ENCODE assay signal across 19 cellular contexts in genomic region chr10:57624856-57625592, GRCh38.
A peak's percentile ranks its signal among the peaks of the same experiment; 100 is the strongest.
DNase-seq lines count a peak whose midpoint lies in the region; ATAC-seq and TF ChIP-seq lines count a peak whose summit lies in the region.
"Had no signal": no experiment of that assay in that cellular context is flagged by ENCODE, and none has a peak within 500 bp of the region (broad histone marks: within the 10 kb centered on the region; RNA-seq: fewer than 3 reads in every experiment).

No MANE protein-coding gene starts in this region.

- H4K20me1 ChIP-seq in SK-N-SH (ENCODE audit: insufficient read depth) (no peaks in the 10 kb centered on the region), mammary epithelial cell (ENCODE audit: insufficient read depth, low read length) (no peaks in the 10 kb centered on the region)

- no peak for TF ChIP-seq RAD21 in SK-N-SH (IDR thresholded peaks at IDR 0.05; ENCODE audit: low read length)

- POLR2A ChIA-PET in SK-N-SH (lab: Yijun Ruan, JAX): no interaction called here

- WGBS in SK-N-SH (ENCODE audit: low lambda C conversion rate): 50% methylated on average over 5 of the region's 5 CpGs
- WGBS in mammary epithelial cell (ENCODE audit: low coverage, missing lambda C conversion rate): 70% methylated on average over 5 of the region's 5 CpGs
- 100% methylated on average over 1 of the region's 5 CpGs for WGBS in mesendoderm (ENCODE audit: extremely low coverage, insufficient coverage, low lambda C conversion rate)

- H2BK5ac ChIP-seq in mesendoderm (ENCODE audit: low read length): no peak overlapping the region

- H2AFZ ChIP-seq in SK-N-SH (ENCODE audit: low read depth) (no peak overlapping the region), mammary epithelial cell (ENCODE audit: low read depth, low read length) (no peak overlapping the region)
- H2AFZ ChIP-seq: PC-9 had no signal

- no peak for DNase-seq in SK-N-SH
- DNase-seq in mammary epithelial cell: peak; percentile 3
- peak; percentile 42 for DNase-seq in mesendoderm
- DNase-seq in NCI-H82 (lab: John Stamatoyannopoulos, UW): no peak
- no peak for DNase-seq in stimulated activated naive CD4-positive, alpha-beta T cell treated with Interleukin-2 at 50 U/mL for 16 hours (lab: John Stamatoyannopoulos, UW)
- no peak for DNase-seq in osteocyte (ENCODE audit: extremely low spot score, unreplicated experiment)
- DNase-seq: AML-193, DMS79, H9, NCI-H187, NCI-H345, NCI-H524 treated with DMSO at 0.1 percent for 48 hours, PC-9 had no signal

- H4K5ac ChIP-seq in mesendoderm (ENCODE audit: low read length): no peak overlapping the region

- H3K56ac ChIP-seq in mesendoderm (ENCODE audit: low read length): peak overlapping the region; percentile 35

- no peak overlapping the region for H3K23ac ChIP-seq in mesendoderm (ENCODE audit: low read length)

- no peaks in the 10 kb centered on the region for H3K36me3 ChIP-seq in SK-N-SH (replicated peaks in 1 of 2; ENCODE audit: control insufficient read depth in 1 of 2, insufficient read depth in 2 of 2, low read length in 1 of 2)
- H3K36me3 ChIP-seq in mammary epithelial cell (ENCODE audit: insufficient read depth, low read length): no peaks in the 10 kb centered on the region
- no peaks in the 10 kb centered on the region for H3K36me3 ChIP-seq in mesendoderm (ENCODE audit: control insufficient read depth, insufficient read depth, low read length)
- H3K36me3 ChIP-seq: SJSA1 had no signal

- ATAC-seq in SK-N-SH treated with all-trans-retinoic acid at 6 μM for 48 hours (no peak), GM18867 (IDR thresholded peaks at IDR 0.05; ENCODE audit: unreplicated experiment) (no peak)
- ATAC-seq: K562 had no signal

- H3K4me2 ChIP-seq in SK-N-SH: no peak overlapping the region
- H3K4me2 ChIP-seq in mammary epithelial cell (ENCODE audit: insufficient read depth, low read depth, low read length): no peak overlapping the region
- H3K4me2 ChIP-seq in mesendoderm (ENCODE audit: low read length): no peak overlapping the region
- H3K4me2 ChIP-seq: PC-9 had no signal

- no peaks in the 10 kb centered on the region for H3K9me3 ChIP-seq in SK-N-SH
- H3K9me3 ChIP-seq in mammary epithelial cell (replicated peaks; ENCODE audit: insufficient read depth, low read length): no peaks in the 10 kb centered on the region
- H3K9me3 ChIP-seq: SJSA1 had no signal

- H3K27ac Mint-ChIP-seq in osteocyte (ENCODE audit: unreplicated experiment): no peak overlapping the region
- H3K27ac Mint-ChIP-seq: H9 had no signal

- no peaks in the 10 kb centered on the region for H3F3A ChIP-seq in SK-N-SH (replicated peaks; ENCODE audit: insufficient read depth)

- BruUV-seq in mammary epithelial cell (replicated peaks; lab: Mats Ljungman, UMichigan): no TSS peak

- no peak overlapping the region for H3K18ac ChIP-seq in mesendoderm (ENCODE audit: low read length)

- no peaks in the 10 kb centered on the region for H3K4me1 ChIP-seq in SK-N-SH (ENCODE audit: control insufficient read depth in 1 of 2, insufficient read depth in 2 of 2, low read depth in 1 of 2, low read length in 1 of 2)
- H3K4me1 ChIP-seq in mammary epithelial cell (ENCODE audit: insufficient read depth, low read length): peaks cover 10% of the 10 kb centered on the region
- peaks cover 2% of the 10 kb centered on the region for H3K4me1 ChIP-seq in mesendoderm (ENCODE audit: control insufficient read depth, low read depth, low read length)
- H3K4me1 ChIP-seq: SJSA1 had no signal

- H4K8ac ChIP-seq in mesendoderm (ENCODE audit: low read depth, low read length): no peak overlapping the region

- dilution Hi-C loops in mammary epithelial cell (cut with HindIII; ENCODE audit: low sequenced_read_pairs): no loop called here

- no peak for TF ChIP-seq EP300 in SK-N-SH (IDR thresholded peaks at IDR 0.05; ENCODE audit: borderline replicate concordance in 1 of 2, low read depth in 1 of 2, low read length in 1 of 2)

- no peak overlapping the region for H2BK15ac ChIP-seq in mesendoderm (replicated peaks; ENCODE audit: low read depth)

- H3K9ac ChIP-seq in SK-N-SH (no peak overlapping the region), mammary epithelial cell (ENCODE audit: insufficient read depth, low read length) (no peak overlapping the region), mesendoderm (ENCODE audit: low read length) (no peak overlapping the region)

- H3K27me3 Mint-ChIP-seq in osteocyte (ENCODE audit: unreplicated experiment): peaks cover 19% of the 10 kb centered on the region

- no peak overlapping the region for H3K27ac ChIP-seq in SK-N-SH (ENCODE audit: low read depth in 2 of 2, low read length in 1 of 2)
- peak overlapping the region; percentile 44 for H3K27ac ChIP-seq in mammary epithelial cell (ENCODE audit: insufficient read depth, low read depth, low read length)
- H3K27ac ChIP-seq in mesendoderm (ENCODE audit: low read depth, low read length): no peak overlapping the region
- H3K27ac ChIP-seq: 22Rv1, C4-2B, PC-9, SJSA1 had no signal

- no peaks in the 10 kb centered on the region for H3K36me3 Mint-ChIP-seq in osteocyte (ENCODE audit: unreplicated experiment)

- no peak overlapping the region for H2AK5ac ChIP-seq in mesendoderm (ENCODE audit: low read length)

- H3K9me2 ChIP-seq in SK-N-SH: 0 out of 2 replicates have a peak, but pooled peaks cover 2% of the 10 kb centered on the region

- H3K79me2 ChIP-seq in SK-N-SH (ENCODE audit: insufficient read depth) (no peaks in the 10 kb centered on the region), mammary epithelial cell (ENCODE audit: insufficient read depth, low read length) (no peaks in the 10 kb centered on the region), mesendoderm (ENCODE audit: control insufficient read depth, insufficient read depth, low read length) (no peaks in the 10 kb centered on the region)

- in situ Hi-C loops in mammary epithelial cell (cut with MboI; ENCODE audit: low sequenced_read_pairs in 2 of 2): no loop called here

- CTCF ChIA-PET in SK-N-SH (lab: Yijun Ruan, JAX) (interaction anchor here (2.4 kb wide), 1 partner anchor 32 kb away, joined by 8 read pairs; no protein-coding TSS in a partner anchor), mammary epithelial cell (lab: Charles Lee; ENCODE audit: low non-redundant PET) (no interaction called here)

- H3K27me3 ChIP-seq in SK-N-SH (ENCODE audit: insufficient read depth): no peaks in the 10 kb centered on the region
- no peaks in the 10 kb centered on the region for H3K27me3 ChIP-seq in mammary epithelial cell (ENCODE audit: insufficient read depth, low read length)
- H3K27me3 ChIP-seq in mesendoderm (ENCODE audit: insufficient read depth, low read length, poor library complexity): no peaks in the 10 kb centered on the region
- H3K27me3 ChIP-seq: SJSA1 had no signal

- no peak overlapping the region for H2BK120ac ChIP-seq in mesendoderm (ENCODE audit: low read depth, low read length)

- intact Hi-C loops in mammary epithelial cell (cut with micrococcal nuclease): no loop called here

- no peaks in the 10 kb centered on the region for H3K9me3 Mint-ChIP-seq in osteocyte (ENCODE audit: unreplicated experiment)
- H3K9me3 Mint-ChIP-seq: H9 had no signal

- H3K4me3 Mint-ChIP-seq in osteocyte (ENCODE audit: unreplicated experiment): no peak overlapping the region
- H3K4me3 Mint-ChIP-seq: H9 had no signal

- no peak overlapping the region for H3K4me3 ChIP-seq in SK-N-SH (ENCODE audit: low read depth in 2 of 2, low read length in 1 of 2)
- no peak overlapping the region for H3K4me3 ChIP-seq in mammary epithelial cell (replicated peaks in 1 of 3; ENCODE audit: insufficient read depth in 1 of 3, low read depth in 2 of 3, low read length in 3 of 3)
- no peak overlapping the region for H3K4me3 ChIP-seq in mesendoderm (ENCODE audit: low read length)
- H3K4me3 ChIP-seq: K562, PC-9, SJSA1 had no signal

- H3K4me1 Mint-ChIP-seq in osteocyte (ENCODE audit: unreplicated experiment): no peaks in the 10 kb centered on the region

- no peaks in the 10 kb centered on the region for H3K79me1 ChIP-seq in mesendoderm (ENCODE audit: low read length)

- no peak overlapping the region for H3K4ac ChIP-seq in mesendoderm (ENCODE audit: low read depth, low read length)

- TF ChIP-seq CTCF in SK-N-SH (IDR thresholded peaks at IDR 0.05) (no peak), mammary epithelial cell (conservative IDR thresholded peaks at IDR 0.05 in 1 of 2, IDR thresholded peaks at IDR 0.05 in 1 of 2; ENCODE audit: extremely low read depth in 1 of 2, insufficient read depth in 1 of 2, low read depth in 1 of 2, low read length in 2 of 2) (no peak), osteocyte (IDR thresholded peaks at IDR 0.05) (no peak)

TF ChIP-seq in SK-N-SH treated with all-trans-retinoic acid at 6 μM for 48 hours, 23 proteins besides CTCF, POLR2A, EP300 and RAD21 (continues in another document):
- peak; percentile 33; the same call in 1 of the 2 replicates for TF ChIP-seq TCF4 (CRISPR knock-in tag; IDR thresholded peaks at IDR 0.05; ENCODE audit: borderline replicate concordance)
- TF ChIP-seq ISL1 (CRISPR knock-in tag; IDR thresholded peaks at IDR 0.05): peak; percentile 70
- no peak for TF ChIP-seq BACH2 (CRISPR knock-in tag; IDR thresholded peaks at IDR 0.05; ENCODE audit: borderline replicate concordance)
- TF ChIP-seq ESRRG (CRISPR knock-in tag; IDR thresholded peaks at IDR 0.05): no peak
- no peak for TF ChIP-seq GLIS3 (CRISPR knock-in tag; IDR thresholded peaks at IDR 0.05)
- TF ChIP-seq CSDC2 (CRISPR knock-in tag; IDR thresholded peaks at IDR 0.05): no peak
- no peak for TF ChIP-seq ZNF70 (CRISPR knock-in tag; IDR thresholded peaks at IDR 0.05)
- no peak for TF ChIP-seq OSR1 (CRISPR knock-in tag; IDR thresholded peaks at IDR 0.05)

TF ChIP-seq in SK-N-SH, 30 proteins besides CTCF, POLR2A, EP300 and RAD21:
- no peak for TF ChIP-seq CHD2 (IDR thresholded peaks at IDR 0.05; ENCODE audit: low read length, partially characterized antibody)
- TF ChIP-seq POLR2AphosphoS5 (IDR thresholded peaks at IDR 0.05; ENCODE audit: low read depth, low read length): no peak
- no peak for TF ChIP-seq TCF12 (IDR thresholded peaks at IDR 0.05)
- TF ChIP-seq MXI1 (IDR thresholded peaks at IDR 0.05; ENCODE audit: low read depth, low read length): no peak
- no peak for TF ChIP-seq SMC3 (IDR thresholded peaks at IDR 0.05; ENCODE audit: low read depth, low read length)
- TF ChIP-seq MEF2A (IDR thresholded peaks at IDR 0.05; ENCODE audit: borderline replicate concordance, low read depth): no peak
- no peak for TF ChIP-seq EZH2phosphoT487 (IDR thresholded peaks at IDR 0.05; ENCODE audit: borderline replicate concordance, low read depth)
- no peak for TF ChIP-seq YY1 (IDR thresholded peaks at IDR 0.05; ENCODE audit: low read depth)
- no peak for TF ChIP-seq FOSL2 (IDR thresholded peaks at IDR 0.05; ENCODE audit: borderline replicate concordance, low read depth)
- no peak for TF ChIP-seq GATA2 (CRISPR knock-in tag; IDR thresholded peaks at IDR 0.05)

Comparison
In these comparisons a context has a peak if more than half of its experiments do, and no peak if none do; other contexts are left out.
1. DNase-seq: peak in mammary epithelial cell (single experiment) and mesendoderm (single experiment); none in SK-N-SH (single experiment), NCI-H82 (single experiment), stimulated activated naive CD4-positive, alpha-beta T cell treated with Interleukin-2 at 50 U/mL for 16 hours (single experiment) and osteocyte (single experiment).